ENCODE assay signal across 14 cellular contexts in genomic region chr13:113187905-113188595, GRCh38. TPM values are rescaled to one million over a fixed set of nuclear protein-coding genes. Genes with fewer than 3 reads are reported as not detected.
DNase-seq lines count a peak whose midpoint lies in the region; ATAC-seq lines count a peak whose summit lies in the region.
"Had no signal": no experiment of that assay in that cellular context is flagged by ENCODE, and none has a peak within 500 bp of the region (broad histone marks: within the 10 kb centered on the region; RNA-seq: fewer than 3 reads in every experiment).

No MANE protein-coding gene starts in this region.

- peak overlapping the region; percentile 45 for H4K91ac ChIP-seq in mesenchymal stem cell (ENCODE audit: low read length)

- H2BK15ac ChIP-seq in mesenchymal stem cell (ENCODE audit: low read depth, poor library complexity, severe bottlenecking) = peak overlapping the region; percentile 60

- no peak for ATAC-seq in HG03025 (IDR thresholded peaks at IDR 0.05; ENCODE audit: low FRiP score, unreplicated experiment)
- ATAC-seq: naive thymus-derived CD8-positive, alpha-beta T cell had no signal

- in situ Hi-C loops in GM23248 (cut with MboI) = no loop called here

- no peaks in the 10 kb centered on the region for H3K9me3 ChIP-seq in GM23248 (ENCODE audit: low read depth)
- H3K9me3 ChIP-seq in mesenchymal stem cell (ENCODE audit: control insufficient read depth, low read length) = no peaks in the 10 kb centered on the region
- H3K9me3 ChIP-seq: Peyer's patch, spleen had no signal

- peak overlapping the region; percentile 43 for H3K9ac ChIP-seq in GM23248
- H3K9ac ChIP-seq in mesenchymal stem cell (ENCODE audit: low read length) = peak overlapping the region; percentile 72

- H3K4me3 ChIP-seq in GM23248 (peak overlapping the region; percentile 32; the same call in 1 of the 2 replicates), mesenchymal stem cell (ENCODE audit: insufficient read depth in 1 of 2, low read depth in 1 of 2, low read length in 2 of 2) (peak overlapping the region in 1 of 2 experiments; percentile 25)
- H3K4me3 ChIP-seq: Peyer's patch, spleen had no signal

- H3K79me2 ChIP-seq in GM23248 (ENCODE audit: insufficient read depth) = peaks cover 76% of the 10 kb centered on the region

- H3K27ac ChIP-seq in GM23248 (peak overlapping the region; percentile 97), mesenchymal stem cell (ENCODE audit: low read length, poor library complexity, severe bottlenecking) (peak overlapping the region; percentile 77)

- H3K4me2 ChIP-seq in GM23248 (ENCODE audit: unreplicated experiment) (peak overlapping the region; percentile 64), mesenchymal stem cell (ENCODE audit: low read length, poor library complexity, severe bottlenecking) (no peak overlapping the region)

- H3K14ac ChIP-seq in mesenchymal stem cell (ENCODE audit: low read length in 2 of 2) = no peak overlapping the region

- H3F3A ChIP-seq in GM23248 (ENCODE audit: insufficient read depth) = peaks cover 25% of the 10 kb centered on the region

- H2BK5ac ChIP-seq in mesenchymal stem cell (ENCODE audit: low read depth, low read length, poor library complexity, severe bottlenecking) = no peak overlapping the region

- H3K4me1 ChIP-seq in GM23248 (ENCODE audit: insufficient read depth) = peaks cover 24% of the 10 kb centered on the region
- peaks cover 24% of the 10 kb centered on the region for H3K4me1 ChIP-seq in mesenchymal stem cell (ENCODE audit: control insufficient read depth, insufficient read depth, low read depth, low read length)
- H3K4me1 ChIP-seq: Peyer's patch had no signal

- H3K23ac ChIP-seq in mesenchymal stem cell (ENCODE audit: low read length in 2 of 2) = peak overlapping the region in 1 of 2 experiments; percentile 83

- DNase-seq in NCI-H510A treated with DMSO at 0.1 percent for 48 hours (lab: John Stamatoyannopoulos, UW) (peak; percentile 7), NCI-H510A (lab: John Stamatoyannopoulos, UW) (no peak), GM23248 (no peak), amniotic epithelial cell (ENCODE audit: low read depth) (peak; percentile 22), mesenchymal stem cell (peak; percentile 37), NCI-H128 (lab: John Stamatoyannopoulos, UW; ENCODE audit: unreplicated experiment) (no peak), T-helper 1 cell (no peak)
- DNase-seq: DMS79 treated with DMSO at 0.1 percent for 48 hours; naive thymus-derived CD8-positive, alpha-beta T cell; NCI-H2029 treated with DMSO at 0.1 percent for 48 hours; spleen had no signal

- peaks cover 8% of the 10 kb centered on the region for H3K79me1 ChIP-seq in mesenchymal stem cell (replicated peaks; ENCODE audit: low read length, poor library complexity, severe bottlenecking)

- H3K9me2 ChIP-seq in GM23248 (ENCODE audit: insufficient read depth) = no peaks in the 10 kb centered on the region

- H3K36me3 ChIP-seq in GM23248 (ENCODE audit: low read depth) (peaks cover 31% of the 10 kb centered on the region), mesenchymal stem cell (ENCODE audit: control insufficient read depth in 1 of 2, insufficient read depth in 2 of 2, low read depth in 1 of 2, low read length in 2 of 2) (peaks cover 18 to 63% of the 10 kb centered on the region in 2 experiments)

- H3K27me3 ChIP-seq in GM23248 (replicated peaks; ENCODE audit: insufficient read depth) = no peaks in the 10 kb centered on the region
- H3K27me3 ChIP-seq in mesenchymal stem cell (ENCODE audit: control insufficient read depth in 1 of 2, insufficient read depth in 1 of 2, low read length in 2 of 2) = no peaks in the 10 kb centered on the region
- H3K27me3 ChIP-seq: Peyer's patch, spleen had no signal

- H2BK12ac ChIP-seq in mesenchymal stem cell (ENCODE audit: low read length in 2 of 2) = peak overlapping the region; percentile 75 to 96

- peak overlapping the region; percentile 29 for H2BK120ac ChIP-seq in mesenchymal stem cell (ENCODE audit: low read depth, low read length)

- peak overlapping the region; percentile 70 for H4K8ac ChIP-seq in mesenchymal stem cell (ENCODE audit: low read length)

- H2AFZ ChIP-seq in GM23248 (no peak overlapping the region), mesenchymal stem cell (ENCODE audit: low read depth, low read length) (no peak overlapping the region)

- H2AK5ac ChIP-seq in mesenchymal stem cell (ENCODE audit: low read length, severe bottlenecking) = peak overlapping the region; percentile 84

- H4K20me1 ChIP-seq in GM23248 (ENCODE audit: insufficient read depth) = no peaks in the 10 kb centered on the region

- WGBS in GM23248 (ENCODE audit: low coverage in 1 of 2, low lambda C conversion rate in 2 of 2, missing lambda C conversion rate in 2 of 2), 2 experiments = 92 to 93% methylated on average over 21 of the region's 21 CpGs
- 71% methylated on average over 21 of the region's 21 CpGs for WGBS in mesenchymal stem cell

- peak overlapping the region; percentile 28 to 68 for H3K4ac ChIP-seq in mesenchymal stem cell (ENCODE audit: low read depth in 1 of 2, low read length in 2 of 2)

- H3K18ac ChIP-seq in mesenchymal stem cell (ENCODE audit: low read depth in 1 of 2, low read length in 2 of 2) = peak overlapping the region; percentile 30 to 31

RNA-seq across cellular contexts. Expression of gene PCID2, which starts 20.4 kb away (rescaled TPM):
- 60.7 and 67.9 TPM in 2 replicates for total RNA-seq in GM23248 (2014; rRNA removed; shearing (Covaris generic))
- 58.3 and 58.6 TPM in 2 replicates for polyA plus RNA-seq in GM23248 (2016; fragmentation: Nextera tagmentation; extraction: Ambion mirVana)
- 32.8 TPM for polyA plus RNA-seq in mesenchymal stem cell (2013, experiment 1 of 2)
- 32.5 TPM for polyA plus RNA-seq in mesenchymal stem cell (2013, experiment 2 of 2)

RNA-seq across cellular contexts. Expression of gene CUL4A, which starts 21.4 kb away (rescaled TPM):
- total RNA-seq in GM23248 (2014; rRNA removed; shearing (Covaris generic)) = 93.0 and 197 TPM in 2 replicates
- polyA plus RNA-seq in GM23248 (2016; fragmentation: Nextera tagmentation; extraction: Ambion mirVana) = 65.9 and 67.3 TPM in 2 replicates
- 45.5 TPM for polyA plus RNA-seq in mesenchymal stem cell (2013, experiment 1 of 2)
- 45.2 TPM for polyA plus RNA-seq in mesenchymal stem cell (2013, experiment 2 of 2)

RNA-seq across cellular contexts. Expression of gene PROZ, which starts 29.6 kb away (rescaled TPM):
- not detected in 2 replicates for total RNA-seq in GM23248 (2014; rRNA removed; shearing (Covaris generic))
- not detected in 2 replicates for polyA plus RNA-seq in GM23248 (2016; fragmentation: Nextera tagmentation; extraction: Ambion mirVana)
- polyA plus RNA-seq in mesenchymal stem cell (2013, experiment 1 of 2) = not detected
- polyA plus RNA-seq in mesenchymal stem cell (2013, experiment 2 of 2) = not detected
- total RNA-seq: naive thymus-derived CD8-positive, alpha-beta T cell; spleen; ureter had no signal
- polyA plus RNA-seq: naive thymus-derived CD8-positive, alpha-beta T cell had no signal

Comparison
In these comparisons a context has a peak if more than half of its experiments do, and no peak if none do; other contexts are left out.
1. DNase-seq: peak in NCI-H510A treated with DMSO at 0.1 percent for 48 hours (single experiment), amniotic epithelial cell (single experiment) and mesenchymal stem cell (single experiment); none in NCI-H510A (single experiment), GM23248 (single experiment), NCI-H128 (single experiment) and T-helper 1 cell (0 of 5).